In genomic region chr5:66145737-66146136, GRCh38 we compare ENCODE assay signal across 9 cellular contexts. TPM values are rescaled to one million over a fixed set of nuclear protein-coding genes. Genes with fewer than 3 reads are reported as not detected.
DNase-seq lines count a peak whose midpoint lies in the region; ATAC-seq and TF ChIP-seq lines count a peak whose summit lies in the region.
"Had no signal": no experiment of that assay in that cellular context is flagged by ENCODE, and none has a peak within 500 bp of the region (broad histone marks: within the 10 kb centered on the region; RNA-seq: fewer than 3 reads in every experiment).

No MANE protein-coding gene starts in this region.

- H3K79me2 ChIP-seq in OCI-LY3 (ENCODE audit: low read length) = peaks cover 63% of the 10 kb centered on the region

- H3K9me3 Mint-ChIP-seq in Caco-2 (ENCODE audit: unreplicated experiment) (no peaks in the 10 kb centered on the region), osteocyte (ENCODE audit: unreplicated experiment) (peaks cover 4% of the 10 kb centered on the region)

- H4K20me1 ChIP-seq in OCI-LY3 (ENCODE audit: insufficient read depth, low read length) = no peaks in the 10 kb centered on the region

- H3K4me3 ChIP-seq in Caco-2 (ENCODE audit: low read depth, low read length) (peak overlapping the region; percentile 67), OCI-LY3 (ENCODE audit: low read length) (peak overlapping the region; percentile 97), endocrine pancreas (ENCODE audit: control insufficient read depth, insufficient read depth, low read length) (peak overlapping the region; percentile 96)

- DNase-seq in Caco-2 (no peak), osteocyte (ENCODE audit: extremely low spot score, unreplicated experiment) (no peak), NCI-H2081 (lab: John Stamatoyannopoulos, UW) (no peak), putamen (ENCODE audit: low spot score) (no peak)
- no peak for DNase-seq in stimulated activated CD4-positive, alpha-beta T cell treated with anti-CD3 and anti-CD28 coated beads, Interleukin-1b, Interleukin-23, amount 100 ng/mL, for 48 hours
- DNase-seq: adrenal gland had no signal

- POLR2A ChIA-PET in Caco-2 (lab: Charles Lee) = no interaction called here

- H3K27me3 Mint-ChIP-seq in Caco-2 (ENCODE audit: insufficient read depth, unreplicated experiment) (peaks cover 3% of the 10 kb centered on the region), osteocyte (ENCODE audit: unreplicated experiment) (peaks cover 7% of the 10 kb centered on the region)

- H3K36me3 Mint-ChIP-seq in Caco-2 (ENCODE audit: insufficient read depth, unreplicated experiment) (peaks cover 23% of the 10 kb centered on the region), osteocyte (ENCODE audit: unreplicated experiment) (peaks cover 4% of the 10 kb centered on the region)

- intact Hi-C loops in Caco-2 (cut with micrococcal nuclease; ENCODE audit: unreplicated experiment) = loop anchor here (2.0 to 10.0 kb wide), 2 partner anchors 219 to 421 kb away; partner anchors contain the start of genes ERBIN, NLN and SGTB

- H3K9me3 ChIP-seq in Caco-2 (no peaks in the 10 kb centered on the region), OCI-LY3 (ENCODE audit: insufficient read depth, low read length) (no peaks in the 10 kb centered on the region), endocrine pancreas (ENCODE audit: control insufficient read depth, low read length) (no peaks in the 10 kb centered on the region)
- H3K9me3 ChIP-seq: adrenal gland had no signal

- TF ChIP-seq CTCF in Caco-2 (IDR thresholded peaks at IDR 0.05; ENCODE audit: insufficient read depth in 1 of 2, low read depth in 1 of 2, low read length in 1 of 2, severe bottlenecking in 1 of 2, unreplicated experiment in 1 of 2) = no peak
- TF ChIP-seq CTCF in OCI-LY3 (IDR thresholded peaks at IDR 0.05; ENCODE audit: low read depth, low read length) = no peak
- TF ChIP-seq CTCF in osteocyte (IDR thresholded peaks at IDR 0.05) = no peak

- peak overlapping the region; percentile 72 for H3K4me2 ChIP-seq in OCI-LY3 (ENCODE audit: low read length)

- no peak overlapping the region for H2AFZ ChIP-seq in OCI-LY3 (ENCODE audit: low read depth, low read length)

- H3K4me1 Mint-ChIP-seq in Caco-2 (ENCODE audit: low read depth, unreplicated experiment) (no peaks in the 10 kb centered on the region), osteocyte (ENCODE audit: unreplicated experiment) (peaks cover 42% of the 10 kb centered on the region)

- H3K27ac Mint-ChIP-seq in Caco-2 (ENCODE audit: unreplicated experiment) (peak overlapping the region; percentile 99), osteocyte (ENCODE audit: unreplicated experiment) (peak overlapping the region; percentile 100)

- H3K9ac ChIP-seq in OCI-LY3 (ENCODE audit: low read length) (peak overlapping the region; percentile 99), endocrine pancreas (ENCODE audit: control insufficient read depth, insufficient read depth, low read length) (no peak overlapping the region)

- no TSS peak for BruUV-seq in Caco-2 (replicated peaks; lab: Mats Ljungman, UMichigan)

- H3K4me3 Mint-ChIP-seq in Caco-2 (ENCODE audit: unreplicated experiment) = peak overlapping the region; percentile 87
- H3K4me3 Mint-ChIP-seq in osteocyte (ENCODE audit: unreplicated experiment) = peak overlapping the region; percentile 94

- H3K36me3 ChIP-seq in Caco-2 (ENCODE audit: control insufficient read depth, insufficient read depth, low read length) = no peaks in the 10 kb centered on the region
- peaks cover 17% of the 10 kb centered on the region for H3K36me3 ChIP-seq in OCI-LY3 (replicated peaks; ENCODE audit: low read depth, low read length)
- no peaks in the 10 kb centered on the region for H3K36me3 ChIP-seq in endocrine pancreas (ENCODE audit: control insufficient read depth, insufficient read depth, low read length)
- H3K36me3 ChIP-seq: adrenal gland had no signal

- no peak for ATAC-seq in activated CD4-positive, CD25-positive, alpha-beta regulatory T cell treated with anti-CD3 and anti-CD28 coated beads, Interleukin-2, amount 50 U/mL, for 24 hours

- CTCF ChIA-PET in Caco-2 (lab: Charles Lee) = no interaction called here

- H3K27ac ChIP-seq in OCI-LY3 (ENCODE audit: low read length) = no peak overlapping the region

- peaks cover 9% of the 10 kb centered on the region; the same call in 1 of the 2 replicates for H3K4me1 ChIP-seq in Caco-2
- H3K4me1 ChIP-seq in OCI-LY3 (ENCODE audit: low read length) = peaks cover 14% of the 10 kb centered on the region
- H3K4me1 ChIP-seq in endocrine pancreas (ENCODE audit: control insufficient read depth, insufficient read depth, low read length) = peaks cover 27% of the 10 kb centered on the region

- H3K27me3 ChIP-seq in Caco-2 (replicated peaks; ENCODE audit: control insufficient read depth, insufficient read depth, low read length) = no peaks in the 10 kb centered on the region
- no peaks in the 10 kb centered on the region for H3K27me3 ChIP-seq in OCI-LY3 (ENCODE audit: low read depth, low read length)
- H3K27me3 ChIP-seq in endocrine pancreas (ENCODE audit: control insufficient read depth, insufficient read depth, low read length) = no peaks in the 10 kb centered on the region
- H3K27me3 ChIP-seq: adrenal gland had no signal

RNA-seq across cellular contexts. Expression of gene SREK1, which starts 1.6 kb away (rescaled TPM):
- total RNA-seq in Caco-2 (2022) (81.4 and 95.6 TPM in 2 replicates), osteocyte (66.8 and 71.2 TPM in 2 replicates)
